Comparison of ENCODE assay signal across 27 cellular contexts in the genomic region with DNA sequence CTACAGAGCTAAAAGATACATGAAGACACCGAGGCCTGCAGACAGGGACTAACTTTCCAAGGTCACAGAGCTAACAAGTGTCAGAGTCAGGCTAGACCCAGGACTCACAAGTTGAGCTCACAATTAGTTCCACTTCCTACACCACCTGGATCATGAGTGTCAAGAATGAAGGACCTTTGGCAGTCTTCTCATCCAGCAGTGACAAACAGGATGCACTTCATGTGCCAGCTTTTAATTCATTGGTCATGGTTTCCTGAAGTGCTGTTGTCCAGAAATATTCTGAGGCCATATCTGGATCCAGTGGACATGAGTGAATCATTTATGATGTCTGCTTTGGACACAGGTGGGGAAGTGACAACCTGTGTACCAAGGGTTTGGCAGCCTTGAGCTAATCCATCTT.
A peak's percentile ranks its signal among the peaks of the same experiment; 100 is the strongest.
DNase-seq lines count a peak whose midpoint lies in the region; ATAC-seq, FAIRE-seq and TF ChIP-seq lines count a peak whose summit lies in the region.
"Had no signal": no experiment of that assay in that cellular context is flagged by ENCODE, and none has a peak within 500 bp of the region (broad histone marks: within the 10 kb centered on the region; RNA-seq: fewer than 3 reads in every experiment).

No MANE protein-coding gene starts in this region.

- no peaks in the 10 kb centered on the region; the same call in 1 of the 2 replicates for H3K27me3 ChIP-seq in SJCRH30
- H3K27me3 ChIP-seq in H1 (replicated peaks in 1 of 4; ENCODE audit: control insufficient read depth in 3 of 4, extremely low read depth in 1 of 4, insufficient read depth in 3 of 4, low read length in 3 of 4) = no peaks in the 10 kb centered on the region
- no peaks in the 10 kb centered on the region for H3K27me3 ChIP-seq in CD4-positive, alpha-beta T cell (ENCODE audit: control insufficient read depth, insufficient read depth, low read length)
- H3K27me3 ChIP-seq: BLaER1 had no signal

- intact Hi-C loops in CD4-positive, alpha-beta T cell (cut with DNase I, micrococcal nuclease) = no loop called here

- peaks cover 26% of the 10 kb centered on the region for H3K27me3 Mint-ChIP-seq in CD4-positive, alpha-beta T cell
- H3K27me3 Mint-ChIP-seq in activated T-helper 17 cell treated with anti-CD3 and anti-CD28 coated beads, Interleukin-2, amount 50 U/mL, for 72 hours = peaks cover 45% of the 10 kb centered on the region

- no peak overlapping the region for H3K4ac ChIP-seq in H1 (replicated peaks; ENCODE audit: insufficient read length, low read depth, low read length)

- no peak for TF ChIP-seq EP300 in H1 (IDR thresholded peaks at IDR 0.05; ENCODE audit: borderline replicate concordance in 1 of 2, low read depth in 2 of 2, low read length in 2 of 2)

- H3K9me3 ChIP-seq in SJCRH30 (replicated peaks) (peaks cover 12% of the 10 kb centered on the region; the same call in 1 of the 2 replicates), H1 (ENCODE audit: insufficient read depth in 2 of 2, low read depth in 1 of 2, low read length in 1 of 2) (no peaks in the 10 kb centered on the region)
- H3K9me3 ChIP-seq in CD4-positive, alpha-beta T cell (ENCODE audit: control insufficient read depth, low read length) = no peaks in the 10 kb centered on the region
- H3K9me3 ChIP-seq: BE2C, BLaER1 had no signal

- no peaks in the 10 kb centered on the region for H3K4me1 Mint-ChIP-seq in CD4-positive, alpha-beta T cell (ENCODE audit: low read depth)
- no peaks in the 10 kb centered on the region for H3K4me1 Mint-ChIP-seq in activated T-helper 17 cell treated with anti-CD3 and anti-CD28 coated beads, Interleukin-2, amount 50 U/mL, for 72 hours
- H3K4me1 Mint-ChIP-seq: CD14-positive monocyte; CD4-positive, CD25-positive, alpha-beta regulatory T cell had no signal

- no peak for TF ChIP-seq POLR2A in H1 (IDR thresholded peaks at IDR 0.05; ENCODE audit: control extremely low read depth in 1 of 2, low read depth in 2 of 2, low read length in 2 of 2)

- peak overlapping the region; percentile 78 for H3K27ac ChIP-seq in SJCRH30
- no peak overlapping the region for H3K27ac ChIP-seq in H1 (ENCODE audit: low read depth, low read length)
- no peak overlapping the region for H3K27ac ChIP-seq in CD4-positive, alpha-beta T cell (ENCODE audit: low read depth, low read length)
- H3K27ac ChIP-seq: BLaER1 had no signal

- H3K36me3 Mint-ChIP-seq in CD4-positive, alpha-beta T cell (ENCODE audit: low read depth) = no peaks in the 10 kb centered on the region
- no peaks in the 10 kb centered on the region for H3K36me3 Mint-ChIP-seq in activated T-helper 17 cell treated with anti-CD3 and anti-CD28 coated beads, Interleukin-2, amount 50 U/mL, for 72 hours (ENCODE audit: low read depth)
- H3K36me3 Mint-ChIP-seq: CD14-positive monocyte; CD4-positive, CD25-positive, alpha-beta regulatory T cell; CD8-positive, alpha-beta T cell had no signal

- no peak overlapping the region for H2AFZ ChIP-seq in H1 (ENCODE audit: low read length)

- no peak overlapping the region for H3K4me2 ChIP-seq in H1 (ENCODE audit: insufficient read depth in 1 of 2, low read depth in 2 of 2, low read length in 2 of 2)
- H3K4me2 ChIP-seq: BLaER1 had no signal

- no peak for ATAC-seq in CD4-positive, alpha-beta T cell (ENCODE audit: poor library complexity)
- ATAC-seq in activated T-helper 17 cell treated with anti-CD3 and anti-CD28 coated beads, Interleukin-2, amount 50 U/mL, for 72 hours (replicated peaks) = no peak
- ATAC-seq: CD8-positive, alpha-beta T cell had no signal

- H3K79me2 ChIP-seq in H1 (ENCODE audit: control insufficient read depth in 1 of 2, insufficient read depth in 2 of 2, low read length in 2 of 2) = no peaks in the 10 kb centered on the region

- H3K4me1 ChIP-seq in SJCRH30 (peaks cover 23% of the 10 kb centered on the region), H1 (replicated peaks in 1 of 4; ENCODE audit: control insufficient read depth in 3 of 4, insufficient read depth in 4 of 4, low read length in 3 of 4) (no peaks in the 10 kb centered on the region; a peak in 1 of 7 replicates)
- H3K4me1 ChIP-seq: BE2C, BLaER1 had no signal

- POLR2A ChIA-PET in H1 (lab: Charles Lee; ENCODE audit: partially characterized antibody) = no interaction called here
- POLR2A ChIA-PET in CD4-positive, alpha-beta T cell (lab: Charles Lee) = no interaction called here

- no peak overlapping the region for H3K18ac ChIP-seq in H1 (ENCODE audit: extremely low read depth, low read length)

- no peak overlapping the region for H2BK120ac ChIP-seq in H1 (replicated peaks; ENCODE audit: low read depth, low read length)

- no peaks in the 10 kb centered on the region for H4K20me1 ChIP-seq in H1 (replicated peaks in 1 of 2; ENCODE audit: control insufficient read depth in 1 of 2, insufficient read depth in 2 of 2, low read length in 2 of 2)
- H4K20me1 ChIP-seq: BLaER1 had no signal

- no peak for FAIRE-seq in H1 (lab: Jason Lieb, UNC)
- FAIRE-seq: A204.1, GM12891, GM19239 had no signal

- DNase-seq in RPMI7951 (ENCODE audit: low read depth) = peak; percentile 32
- DNase-seq in SJCRH30 = peak; percentile 61 to 86
- peak; percentile 15 for DNase-seq in dermis blood vessel endothelial cell
- DNase-seq in H1 (ENCODE audit: low read depth in 1 of 2, low spot score in 2 of 2) = no peak
- no peak for DNase-seq in CD4-positive, alpha-beta T cell
- DNase-seq in hypothalamus (lab: John Stamatoyannopoulos, UW) = no peak
- DNase-seq in NCI-H1105 (lab: John Stamatoyannopoulos, UW) = no peak
- DNase-seq: 8988T; ACHN; BE2C; C1 segment of cervical spinal cord; CD4-positive, CD25-positive, alpha-beta regulatory T cell; CD8-positive, alpha-beta T cell; COR-L47; DMS 273 treated with DMSO at 0.1 percent for 48 hours; DMS153; DMS53; DMS79; DND-41; EL; GDM1 had no signal

- H2BK20ac ChIP-seq in H1 (ENCODE audit: low read length) = no peak overlapping the region

- H3K23ac ChIP-seq in H1 (ENCODE audit: insufficient read length) = no peak overlapping the region

- no peak overlapping the region for H3K14ac ChIP-seq in H1 (ENCODE audit: insufficient read length)

- H3K56ac ChIP-seq in H1 (replicated peaks; ENCODE audit: insufficient read length, low read depth, low read length) = no peak overlapping the region

- 93% methylated on average over 1 of the region's 1 CpG; no CpG with 5 or more reads in 1 of the 2 experiments for WGBS in H1 (ENCODE audit: extremely low coverage in 1 of 2, insufficient coverage in 1 of 2, insufficient read length in 1 of 2, insufficient replicate concordance in 2 of 2, low coverage in 1 of 2, low lambda C conversion rate in 2 of 2, missing lambda C conversion rate in 1 of 2), 2 experiments

- no peak overlapping the region for H4K5ac ChIP-seq in H1 (ENCODE audit: insufficient read length, low read depth, low read length)

- no peaks in the 10 kb centered on the region for H3K23me2 ChIP-seq in H1 (ENCODE audit: low read depth, low read length)

- no peak overlapping the region for H3K9ac ChIP-seq in H1 (replicated peaks in 1 of 4; ENCODE audit: extremely low read depth in 1 of 4, low read depth in 3 of 4, low read length in 3 of 4)
- H3K9ac ChIP-seq: BLaER1 had no signal

- no peak overlapping the region for H2BK5ac ChIP-seq in H1 (ENCODE audit: low read depth, low read length)

- H2BK12ac ChIP-seq in H1 (ENCODE audit: low read depth, low read length) = no peak overlapping the region

- H3K4me3 Mint-ChIP-seq in CD4-positive, alpha-beta T cell = no peak overlapping the region
- no peak overlapping the region for H3K4me3 Mint-ChIP-seq in activated T-helper 17 cell treated with anti-CD3 and anti-CD28 coated beads, Interleukin-2, amount 50 U/mL, for 72 hours
- H3K4me3 Mint-ChIP-seq: CD14-positive monocyte; CD4-positive, CD25-positive, alpha-beta regulatory T cell; CD8-positive, alpha-beta T cell had no signal

- no peak overlapping the region for H2AK5ac ChIP-seq in H1 (ENCODE audit: low read depth, low read length)

- CTCF ChIA-PET in H1 (lab: Charles Lee; ENCODE audit: partially characterized antibody) = interaction anchor here (0.8 to 1.0 kb wide), 2 partner anchors 9 to 17 kb away, joined by 3 to 4 read pairs; no protein-coding TSS in a partner anchor
- CTCF ChIA-PET in CD4-positive, alpha-beta T cell (lab: Charles Lee) = no interaction called here

- no peak overlapping the region for H3K27ac Mint-ChIP-seq in CD4-positive, alpha-beta T cell
- H3K27ac Mint-ChIP-seq in activated T-helper 17 cell treated with anti-CD3 and anti-CD28 coated beads, Interleukin-2, amount 50 U/mL, for 72 hours = no peak overlapping the region
- H3K27ac Mint-ChIP-seq: CD4-positive, CD25-positive, alpha-beta regulatory T cell; CD8-positive, alpha-beta T cell had no signal

- no peak for TF ChIP-seq CTCF in H1 (IDR thresholded peaks at IDR 0.05; ENCODE audit: control extremely low read depth in 1 of 3, insufficient read depth in 1 of 3, low read depth in 1 of 3, low read length in 3 of 3)
- TF ChIP-seq CTCF in CD4-positive, alpha-beta T cell (IDR thresholded peaks at IDR 0.05) = no peak

- H2BK15ac ChIP-seq in H1 (ENCODE audit: low read length) = 0 out of 2 replicates have a peak overlapping the region, but pooled peaks have one; percentile 51

- TF ChIP-seq RAD21 in H1 (IDR thresholded peaks at IDR 0.05 in 1 of 2, conservative IDR thresholded peaks at IDR 0.05 in 1 of 2; ENCODE audit: low read depth in 2 of 2, low read length in 2 of 2) = no peak

- no peak overlapping the region for H4K8ac ChIP-seq in H1 (ENCODE audit: extremely low read depth, insufficient read depth, low read length)

- H3K9me3 Mint-ChIP-seq in CD4-positive, alpha-beta T cell = no peaks in the 10 kb centered on the region
- peaks cover 8% of the 10 kb centered on the region for H3K9me3 Mint-ChIP-seq in activated T-helper 17 cell treated with anti-CD3 and anti-CD28 coated beads, Interleukin-2, amount 50 U/mL, for 72 hours

- H3K4me3 ChIP-seq in SJCRH30 (no peak overlapping the region), H1 (ENCODE audit: extremely low read depth in 1 of 4, insufficient read depth in 2 of 4, low read depth in 3 of 4, low read length in 4 of 4) (no peak overlapping the region)
- H3K4me3 ChIP-seq: BLaER1 had no signal

- no peaks in the 10 kb centered on the region for H3K79me1 ChIP-seq in H1 (ENCODE audit: low read depth, low read length)

- no peaks in the 10 kb centered on the region for H3K36me3 ChIP-seq in SJCRH30
- no peaks in the 10 kb centered on the region for H3K36me3 ChIP-seq in H1 (ENCODE audit: control insufficient read depth in 2 of 4, insufficient read depth in 4 of 4, low read length in 3 of 4)
- H3K36me3 ChIP-seq: BE2C, BLaER1 had no signal

- H4K91ac ChIP-seq in H1 (replicated peaks; ENCODE audit: insufficient read length, low read length) = no peak overlapping the region

TF ChIP-seq in H1, 55 proteins besides CTCF, POLR2A, EP300 and RAD21 (continues in another document):
- no peak for TF ChIP-seq NANOG (IDR thresholded peaks at IDR 0.05; ENCODE audit: insufficient read depth, low read depth, low read length, poor library complexity, severe bottlenecking)
- no peak for TF ChIP-seq CBX5 (IDR thresholded peaks at IDR 0.05; ENCODE audit: low read depth, low read length)

Comparison
In these comparisons a context has a peak if more than half of its experiments do, and no peak if none do; other contexts are left out.
1. DNase-seq: peak in RPMI7951 (single experiment), SJCRH30 (2 of 2) and dermis blood vessel endothelial cell (single experiment); none in H1 (0 of 2), CD4-positive, alpha-beta T cell (0 of 10), hypothalamus (0 of 51) and NCI-H1105 (single experiment).